In genomic region chr14:23055621-23056256, GRCh38 we compare ENCODE assay signal across 2 cellular contexts.
TF ChIP-seq lines count a peak whose summit lies in the region.

No MANE protein-coding gene starts in this region.

TF ChIP-seq in IMR-90, 13 proteins besides CTCF, POLR2A, EP300 and RAD21:
- TF ChIP-seq ELK1 (IDR thresholded peaks at IDR 0.05; ENCODE audit: borderline replicate concordance, low read depth, low read length): no peak
- no peak for TF ChIP-seq MAFK (IDR thresholded peaks at IDR 0.05; ENCODE audit: low read depth, low read length)
- no peak for TF ChIP-seq RCOR1 (IDR thresholded peaks at IDR 0.05; ENCODE audit: insufficient replicate concordance, low read length)
- TF ChIP-seq MXI1 (IDR thresholded peaks at IDR 0.05; ENCODE audit: borderline replicate concordance, low read depth, low read length): peak; percentile 70; the same call in 1 of the 2 replicates
- TF ChIP-seq CHD1 (IDR thresholded peaks at IDR 0.05; ENCODE audit: low read depth, low read length): no peak
- TF ChIP-seq SMC3 (IDR thresholded peaks at IDR 0.05; ENCODE audit: low read depth, low read length): no peak
- peak; percentile 40; the same call in 1 of the 2 replicates for TF ChIP-seq USF2 (IDR thresholded peaks at IDR 0.05; ENCODE audit: low read depth, low read length)
- TF ChIP-seq FOS (IDR thresholded peaks at IDR 0.05; ENCODE audit: low read depth, low read length): no peak
- no peak for TF ChIP-seq CEBPB (IDR thresholded peaks at IDR 0.05; ENCODE audit: low read depth, low read length)
- no peak for TF ChIP-seq RFX5 (IDR thresholded peaks at IDR 0.05; ENCODE audit: low read depth, low read length)
- no peak for TF ChIP-seq BHLHE40 (IDR thresholded peaks at IDR 0.05; ENCODE audit: low read depth, low read length)
- TF ChIP-seq NFE2L2 (IDR thresholded peaks at IDR 0.05; ENCODE audit: low read depth, low read length): no peak
- no peak for TF ChIP-seq MAZ (IDR thresholded peaks at IDR 0.05; ENCODE audit: borderline replicate concordance, low read depth, low read length)

TF ChIP-seq in HEK293T, 16 proteins besides CTCF, POLR2A, EP300 and RAD21:
- no peak for TF ChIP-seq ELF4 (IDR thresholded peaks at IDR 0.05)
- no peak for TF ChIP-seq L3MBTL2 (conservative IDR thresholded peaks at IDR 0.05)
- TF ChIP-seq NFRKB (IDR thresholded peaks at IDR 0.05): no peak
- no peak for TF ChIP-seq SUZ12 (IDR thresholded peaks at IDR 0.05)
- TF ChIP-seq BHLHE40 (IDR thresholded peaks at IDR 0.05; ENCODE audit: borderline replicate concordance): no peak
- TF ChIP-seq TARDBP (IDR thresholded peaks at IDR 0.05): no peak
- no peak for TF ChIP-seq CTBP1 (IDR thresholded peaks at IDR 0.05; ENCODE audit: borderline replicate concordance)
- no peak for TF ChIP-seq FOXM1 (IDR thresholded peaks at IDR 0.05; ENCODE audit: borderline replicate concordance)
- TF ChIP-seq FOXA1 (IDR thresholded peaks at IDR 0.05): no peak
